1 cellular context compared by ENCODE assay signal in the genomic region with DNA sequence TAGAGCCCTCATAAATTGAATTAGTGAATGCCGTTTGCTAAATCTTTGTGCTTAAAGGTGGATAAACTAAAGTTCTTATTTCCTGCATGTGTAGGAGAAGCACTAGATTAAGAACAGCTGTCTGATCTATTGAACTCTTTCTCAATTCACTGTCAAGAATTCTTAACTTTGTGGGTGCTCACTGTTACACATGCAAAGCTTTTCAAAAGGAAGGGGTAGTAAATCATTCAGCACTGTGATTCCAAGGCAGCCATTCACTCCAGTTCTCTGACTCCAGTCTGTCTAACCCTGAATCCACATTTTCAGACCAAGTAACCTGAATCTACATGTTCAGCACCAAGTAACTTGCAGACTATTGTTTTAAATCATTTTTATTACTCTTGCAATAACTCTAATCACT.
TF ChIP-seq lines count a peak whose summit lies in the region.

No MANE protein-coding gene starts in this region.

TF ChIP-seq in GM23338, 12 proteins besides CTCF, POLR2A, EP300 and RAD21 (continued from another document):
- TF ChIP-seq, protein P1, sequence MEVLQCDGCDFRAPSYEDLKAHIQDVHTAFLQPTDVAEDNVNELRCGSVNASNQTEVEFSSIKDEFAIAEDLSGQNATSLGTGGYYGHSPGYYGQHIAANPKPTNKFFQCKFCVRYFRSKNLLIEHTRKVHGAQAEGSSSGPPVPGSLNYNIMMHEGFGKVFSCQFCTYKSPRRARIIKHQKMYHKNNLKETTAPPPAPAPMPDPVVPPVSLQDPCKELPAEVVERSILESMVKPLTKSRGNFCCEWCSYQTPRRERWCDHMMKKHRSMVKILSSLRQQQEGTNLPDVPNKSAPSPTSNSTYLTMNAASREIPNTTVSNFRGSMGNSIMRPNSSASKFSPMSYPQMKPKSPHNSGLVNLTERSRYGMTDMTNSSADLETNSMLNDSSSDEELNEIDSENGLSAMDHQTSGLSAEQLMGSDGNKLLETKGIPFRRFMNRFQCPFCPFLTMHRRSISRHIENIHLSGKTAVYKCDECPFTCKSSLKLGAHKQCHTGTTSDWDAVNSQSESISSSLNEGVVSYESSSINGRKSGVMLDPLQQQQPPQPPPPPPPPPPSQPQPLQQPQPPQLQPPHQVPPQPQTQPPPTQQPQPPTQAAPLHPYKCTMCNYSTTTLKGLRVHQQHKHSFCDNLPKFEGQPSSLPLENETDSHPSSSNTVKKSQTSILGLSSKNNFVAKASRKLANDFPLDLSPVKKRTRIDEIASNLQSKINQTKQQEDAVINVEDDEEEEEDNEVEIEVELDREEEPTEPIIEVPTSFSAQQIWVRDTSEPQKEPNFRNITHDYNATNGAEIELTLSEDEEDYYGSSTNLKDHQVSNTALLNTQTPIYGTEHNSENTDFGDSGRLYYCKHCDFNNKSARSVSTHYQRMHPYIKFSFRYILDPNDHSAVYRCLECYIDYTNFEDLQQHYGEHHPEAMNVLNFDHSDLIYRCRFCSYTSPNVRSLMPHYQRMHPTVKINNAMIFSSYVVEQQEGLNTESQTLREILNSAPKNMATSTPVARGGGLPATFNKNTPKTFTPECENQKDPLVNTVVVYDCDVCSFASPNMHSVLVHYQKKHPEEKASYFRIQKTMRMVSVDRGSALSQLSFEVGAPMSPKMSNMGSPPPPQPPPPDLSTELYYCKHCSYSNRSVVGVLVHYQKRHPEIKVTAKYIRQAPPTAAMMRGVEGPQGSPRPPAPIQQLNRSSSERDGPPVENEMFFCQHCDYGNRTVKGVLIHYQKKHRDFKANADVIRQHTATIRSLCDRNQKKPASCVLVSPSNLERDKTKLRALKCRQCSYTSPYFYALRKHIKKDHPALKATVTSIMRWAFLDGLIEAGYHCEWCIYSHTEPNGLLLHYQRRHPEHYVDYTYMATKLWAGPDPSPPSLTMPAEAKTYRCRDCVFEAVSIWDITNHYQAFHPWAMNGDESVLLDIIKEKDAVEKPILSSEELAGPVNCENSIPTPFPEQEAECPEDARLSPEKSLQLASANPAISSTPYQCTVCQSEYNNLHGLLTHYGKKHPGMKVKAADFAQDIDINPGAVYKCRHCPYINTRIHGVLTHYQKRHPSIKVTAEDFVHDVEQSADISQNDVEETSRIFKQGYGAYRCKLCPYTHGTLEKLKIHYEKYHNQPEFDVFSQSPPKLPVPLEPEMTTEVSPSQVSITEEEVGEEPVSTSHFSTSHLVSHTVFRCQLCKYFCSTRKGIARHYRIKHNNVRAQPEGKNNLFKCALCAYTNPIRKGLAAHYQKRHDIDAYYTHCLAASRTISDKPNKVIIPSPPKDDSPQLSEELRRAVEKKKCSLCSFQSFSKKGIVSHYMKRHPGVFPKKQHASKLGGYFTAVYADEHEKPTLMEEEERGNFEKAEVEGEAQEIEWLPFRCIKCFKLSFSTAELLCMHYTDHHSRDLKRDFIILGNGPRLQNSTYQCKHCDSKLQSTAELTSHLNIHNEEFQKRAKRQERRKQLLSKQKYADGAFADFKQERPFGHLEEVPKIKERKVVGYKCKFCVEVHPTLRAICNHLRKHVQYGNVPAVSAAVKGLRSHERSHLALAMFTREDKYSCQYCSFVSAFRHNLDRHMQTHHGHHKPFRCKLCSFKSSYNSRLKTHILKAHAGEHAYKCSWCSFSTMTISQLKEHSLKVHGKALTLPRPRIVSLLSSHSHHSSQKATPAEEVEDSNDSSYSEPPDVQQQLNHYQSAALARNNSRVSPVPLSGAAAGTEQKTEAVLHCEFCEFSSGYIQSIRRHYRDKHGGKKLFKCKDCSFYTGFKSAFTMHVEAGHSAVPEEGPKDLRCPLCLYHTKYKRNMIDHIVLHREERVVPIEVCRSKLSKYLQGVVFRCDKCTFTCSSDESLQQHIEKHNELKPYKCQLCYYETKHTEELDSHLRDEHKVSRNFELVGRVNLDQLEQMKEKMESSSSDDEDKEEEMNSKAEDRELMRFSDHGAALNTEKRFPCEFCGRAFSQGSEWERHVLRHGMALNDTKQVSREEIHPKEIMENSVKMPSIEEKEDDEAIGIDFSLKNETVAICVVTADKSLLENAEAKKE (CRISPR knock-in tag; IDR thresholded peaks at IDR 0.05): no peak
- TF ChIP-seq EZH2 (IDR thresholded peaks at IDR 0.05; ENCODE audit: low read depth, unreplicated experiment): no peak
- TF ChIP-seq STAT1 (IDR thresholded peaks at IDR 0.05; ENCODE audit: unreplicated experiment): no peak
